ENCODE assay signal across 27 cellular contexts in the genomic region with DNA sequence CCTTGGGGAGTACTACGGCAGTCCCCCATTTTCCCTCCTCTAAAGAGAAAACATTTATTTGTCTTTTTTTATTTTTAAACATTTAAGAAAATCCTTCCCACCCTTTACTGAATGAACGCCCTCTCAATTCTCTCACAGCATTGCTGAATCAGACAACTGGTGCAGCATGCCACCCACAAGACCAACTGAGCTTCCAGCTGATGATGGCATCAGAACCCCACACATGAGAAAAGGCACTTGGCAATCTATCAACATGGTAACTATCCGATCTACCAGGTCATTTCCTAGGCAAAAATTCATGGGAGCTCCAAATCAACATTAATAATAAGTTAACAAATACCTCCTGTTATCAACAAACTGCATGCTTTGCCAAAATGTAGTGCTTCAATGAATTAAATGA.
"Had no signal": no experiment of that assay in that cellular context is flagged by ENCODE, and none has a peak within 500 bp of the region (broad histone marks: within the 10 kb centered on the region; RNA-seq: fewer than 3 reads in every experiment).

No MANE protein-coding gene starts in this region.

- DNase-seq: activated CD4-positive, alpha-beta T cell treated with anti-CD3 and anti-CD28 coated beads for 4 hours; activated CD8-positive, alpha-beta memory T cell treated with anti-CD3 and anti-CD28 coated beads, Interleukin-2, amount 50 U/mL, for 48 hours; activated CD8-positive, alpha-beta T cell treated with anti-CD3 and anti-CD28 coated beads for 36 hours; activated effector memory CD4-positive, alpha-beta T cell treated with Interleukin-2 at 50 U/mL for 16 hours; activated naive CD4-positive, alpha-beta T cell; activated T-cell treated with anti-CD3 and anti-CD28 coated beads, Interleukin-2, amount 50 U/mL, for 1 hour; aorta; Karpas-422; MM.1S; NCI-H1105 treated with DMSO at 0.1 percent for 48 hours; NCI-H1436 treated with DMSO at 0.1 percent for 48 hours; NCI-H187; NCI-H446; NCI-H524; NCI-H774; NK-92 treated with Interleukin-12 subunit alpha and Interleukin-12 subunit beta, amount 100 ng/mL, for 24 hours; OCI-M1; RPMI8226; T-cell; T-helper 2 cell; T1000; WERI-Rb-1 had no signal

- H3K4me3 Mint-ChIP-seq: activated CD8-positive, alpha-beta T cell treated with anti-CD3 and anti-CD28 coated beads for 36 hours; activated naive CD4-positive, alpha-beta T cell treated with anti-CD3 and anti-CD28 coated beads, Interleukin-2, amount 50 U/mL, for 24 hours; activated T-helper 1 cell treated with anti-CD3 and anti-CD28 coated beads, Interleukin-12 subunit alpha, Interleukin-12 subunit beta, Interleukin-2, Interleukin-4 antibody, amounts not matched to agents 30 ng/mL and 10 ng/mL and 1 ng/mL, durations not matched to agents 14 hours and 24 hours and 36 hours; T-cell had no signal

- H3K9me3 Mint-ChIP-seq: activated CD8-positive, alpha-beta T cell treated with anti-CD3 and anti-CD28 coated beads for 36 hours; activated naive CD4-positive, alpha-beta T cell treated with anti-CD3 and anti-CD28 coated beads, Interleukin-2, amount 50 U/mL, for 24 hours; activated T-helper 1 cell treated with anti-CD3 and anti-CD28 coated beads, Interleukin-12 subunit alpha, Interleukin-12 subunit beta, Interleukin-2, Interleukin-4 antibody, amounts not matched to agents 30 ng/mL and 10 ng/mL and 1 ng/mL, durations not matched to agents 14 hours and 24 hours and 36 hours; T-cell had no signal

- H3K4me3 ChIP-seq: breast epithelium, K562, SK-N-MC had no signal

- H3K9me3 ChIP-seq: breast epithelium had no signal

- H3K27ac Mint-ChIP-seq: activated CD8-positive, alpha-beta T cell treated with anti-CD3 and anti-CD28 coated beads for 36 hours; activated naive CD4-positive, alpha-beta T cell treated with anti-CD3 and anti-CD28 coated beads, Interleukin-2, amount 50 U/mL, for 24 hours; activated T-helper 1 cell treated with anti-CD3 and anti-CD28 coated beads, Interleukin-12 subunit alpha, Interleukin-12 subunit beta, Interleukin-2, Interleukin-4 antibody, amounts not matched to agents 30 ng/mL and 10 ng/mL and 1 ng/mL, durations not matched to agents 14 hours and 24 hours and 36 hours; T-cell had no signal

- H3K27me3 ChIP-seq: breast epithelium had no signal

- H3K36me3 ChIP-seq: breast epithelium, WERI-Rb-1 had no signal

- H3K4me1 Mint-ChIP-seq: activated naive CD4-positive, alpha-beta T cell treated with anti-CD3 and anti-CD28 coated beads, Interleukin-2, amount 50 U/mL, for 24 hours; T-cell had no signal

- H3K36me3 Mint-ChIP-seq: activated naive CD4-positive, alpha-beta T cell treated with anti-CD3 and anti-CD28 coated beads, Interleukin-2, amount 50 U/mL, for 24 hours; T-cell had no signal
